8 cellular contexts compared by ENCODE assay signal in the genomic region with DNA sequence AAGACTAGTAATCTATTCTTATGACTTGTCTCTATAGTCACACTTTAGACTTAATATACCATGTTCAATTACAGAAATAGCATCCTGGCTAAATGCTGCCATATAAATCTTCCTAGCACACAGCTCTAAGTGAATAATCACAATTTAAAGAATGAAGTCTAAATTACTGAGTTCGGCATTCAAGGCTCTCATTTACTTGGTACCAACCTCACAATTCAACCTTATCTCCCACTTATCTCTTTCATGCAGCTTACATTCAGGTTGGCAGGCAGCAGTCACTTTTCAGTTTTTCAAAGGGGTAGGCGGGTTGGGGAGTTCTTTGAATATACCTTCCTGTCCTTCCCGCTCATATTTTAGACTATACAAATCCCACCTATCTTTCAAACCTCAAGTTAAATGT. TPM values are rescaled to one million over a fixed set of nuclear protein-coding genes. Genes with fewer than 3 reads are reported as not detected.
DNase-seq lines count a peak whose midpoint lies in the region; ATAC-seq and TF ChIP-seq lines count a peak whose summit lies in the region.

No MANE protein-coding gene starts in this region.

- H3K9me3 Mint-ChIP-seq in activated naive CD4-positive, alpha-beta T cell treated with anti-CD3 and anti-CD28 coated beads for 36 hours = no peaks in the 10 kb centered on the region
- H3K9me3 Mint-ChIP-seq in activated naive CD8-positive, alpha-beta T cell treated with anti-CD3 and anti-CD28 coated beads, Interleukin-2, amount 50 U/mL, for 24 hours = no peaks in the 10 kb centered on the region

- TF ChIP-seq EP300 in transverse colon (IDR thresholded peaks at IDR 0.05; ENCODE audit: low read depth) = no peak

- no peak for DNase-seq in activated naive CD4-positive, alpha-beta T cell treated with anti-CD3 and anti-CD28 coated beads for 36 hours
- no peak for DNase-seq in activated naive CD4-positive, alpha-beta T cell treated with anti-CD3 and anti-CD28 coated beads, Interleukin-2, amount 50 U/mL, for 16 hours
- DNase-seq in activated naive CD8-positive, alpha-beta T cell treated with anti-CD3 and anti-CD28 coated beads, Interleukin-2, amount 50 U/mL, for 24 hours = no peak
- no peak for DNase-seq in transverse colon
- DNase-seq in LoVo (ENCODE audit: low spot score) = no peak
- DNase-seq in dedifferentiated amniotic fluid mesenchymal stem cell (ENCODE audit: extremely low spot score) = no peak
- no peak for DNase-seq in NCI-H2196 (lab: John Stamatoyannopoulos, UW; ENCODE audit: unreplicated experiment)

- peaks cover 36% of the 10 kb centered on the region for H3K4me1 Mint-ChIP-seq in activated naive CD4-positive, alpha-beta T cell treated with anti-CD3 and anti-CD28 coated beads for 36 hours (ENCODE audit: low read depth)
- peaks cover 52% of the 10 kb centered on the region for H3K4me1 Mint-ChIP-seq in activated naive CD8-positive, alpha-beta T cell treated with anti-CD3 and anti-CD28 coated beads, Interleukin-2, amount 50 U/mL, for 24 hours

- CTCF ChIA-PET in activated naive CD4-positive, alpha-beta T cell treated with anti-CD3 and anti-CD28 coated beads for 36 hours (lab: Charles Lee) = interaction anchor here (1.4 kb wide), 1 partner anchor 9 kb away, joined by 6 read pairs; no protein-coding TSS in a partner anchor

- H3K36me3 ChIP-seq in liver (ENCODE audit: control insufficient read depth in 4 of 4, insufficient read depth in 3 of 4, low read depth in 1 of 4, low read length in 3 of 4) (peaks cover 2 to 18% (median 6%) of the 10 kb centered on the region in 4 donors), transverse colon (peaks cover 0 to 27% (median 4%) of the 10 kb centered on the region in 4 donors)

- TF ChIP-seq CTCF in liver (IDR thresholded peaks at IDR 0.05; ENCODE audit: low read depth, low read length, missing input control) = no peak
- no peak for TF ChIP-seq CTCF in transverse colon (IDR thresholded peaks at IDR 0.05)

- in situ Hi-C loops in transverse colon (cut with MboI; ENCODE audit: low pct_ligation_motif_present in 1 of 4, low pct_unique_long_range_greater_than_20kb in 1 of 4, low sequenced_read_pairs in 3 of 4) = loop anchor here in 3 of 4 donors (25.0 kb wide), 4 partner anchors 901 to 1851 kb away; a partner anchor contains a TSS

- H3K4me3 ChIP-seq in liver (ENCODE audit: low read depth in 1 of 3, low read length in 3 of 3) (peak overlapping the region; percentile 82 to 96 (median 92)), transverse colon (peak overlapping the region in 3 of 4 donors; percentile 71 to 81 (median 81))

- peaks cover 32% of the 10 kb centered on the region for H3K36me3 Mint-ChIP-seq in activated naive CD4-positive, alpha-beta T cell treated with anti-CD3 and anti-CD28 coated beads for 36 hours (ENCODE audit: low read depth)
- peaks cover 45% of the 10 kb centered on the region for H3K36me3 Mint-ChIP-seq in activated naive CD8-positive, alpha-beta T cell treated with anti-CD3 and anti-CD28 coated beads, Interleukin-2, amount 50 U/mL, for 24 hours (ENCODE audit: low read depth)

- 46% methylated on average over 3 of the region's 3 CpGs for WGBS in liver
- WGBS in transverse colon (ENCODE audit: low coverage in 1 of 2), 2 donors = 80 to 90% methylated on average over 3 of the region's 3 CpGs

- no peaks in the 10 kb centered on the region for H3K9me3 ChIP-seq in liver (ENCODE audit: control insufficient read depth in 4 of 4, low read length in 3 of 4)
- no peaks in the 10 kb centered on the region for H3K9me3 ChIP-seq in transverse colon

- peak overlapping the region; percentile 96 for H3K4me3 Mint-ChIP-seq in activated naive CD4-positive, alpha-beta T cell treated with anti-CD3 and anti-CD28 coated beads for 36 hours
- peak overlapping the region; percentile 99 for H3K4me3 Mint-ChIP-seq in activated naive CD8-positive, alpha-beta T cell treated with anti-CD3 and anti-CD28 coated beads, Interleukin-2, amount 50 U/mL, for 24 hours

- TF ChIP-seq POLR2A in transverse colon (IDR thresholded peaks at IDR 0.05) = no peak

- intact Hi-C loops in activated naive CD4-positive, alpha-beta T cell treated with anti-CD3 and anti-CD28 coated beads for 36 hours (cut with micrococcal nuclease) = loop anchor here (1.0 to 10.0 kb wide), 6 partner anchors 1061 to 1961 kb away; a partner anchor contains a TSS
- intact Hi-C loops in transverse colon (cut with DNase I; ENCODE audit: low total_unique reads) = no loop called here

- H3K9ac ChIP-seq in liver (ENCODE audit: low read depth in 1 of 2, low read length in 2 of 2) = peak overlapping the region; percentile 56 to 98

- H3K4me1 ChIP-seq in liver (ENCODE audit: control insufficient read depth in 4 of 4, insufficient read depth in 4 of 4, low read length in 3 of 4) (peaks cover 6 to 54% (median 25%) of the 10 kb centered on the region in 4 donors), transverse colon (peaks cover 7 to 44% (median 29%) of the 10 kb centered on the region in 4 donors)

- H3K27me3 Mint-ChIP-seq in activated naive CD4-positive, alpha-beta T cell treated with anti-CD3 and anti-CD28 coated beads for 36 hours (ENCODE audit: low read depth) = peaks cover 5% of the 10 kb centered on the region
- H3K27me3 Mint-ChIP-seq in activated naive CD8-positive, alpha-beta T cell treated with anti-CD3 and anti-CD28 coated beads, Interleukin-2, amount 50 U/mL, for 24 hours = no peaks in the 10 kb centered on the region

- H3K27ac Mint-ChIP-seq in activated naive CD4-positive, alpha-beta T cell treated with anti-CD3 and anti-CD28 coated beads for 36 hours = peak overlapping the region; percentile 7
- peak overlapping the region; percentile 37 for H3K27ac Mint-ChIP-seq in activated naive CD8-positive, alpha-beta T cell treated with anti-CD3 and anti-CD28 coated beads, Interleukin-2, amount 50 U/mL, for 24 hours

- H3K27me3 ChIP-seq in liver (ENCODE audit: control insufficient read depth in 4 of 4, insufficient read depth in 4 of 4, low read length in 3 of 4) (no peaks in the 10 kb centered on the region), transverse colon (no peaks in the 10 kb centered on the region)

- H3K27ac ChIP-seq in liver (ENCODE audit: low read depth in 1 of 2, low read length in 2 of 2) (peak overlapping the region; percentile 97 to 98), transverse colon (peak overlapping the region in 3 of 4 donors; percentile 95 to 98 (median 97))

- no peak for ATAC-seq in activated naive CD8-positive, alpha-beta T cell treated with anti-CD3 and anti-CD28 coated beads, Interleukin-2, amount 50 U/mL, for 24 hours

- TF ChIP-seq RAD21 in liver (IDR thresholded peaks at IDR 0.05) = no peak

TF ChIP-seq in liver, 16 proteins besides CTCF, POLR2A, EP300 and RAD21:
- TF ChIP-seq NR2F2 (IDR thresholded peaks at IDR 0.05) = no peak
- TF ChIP-seq, protein P1, sequence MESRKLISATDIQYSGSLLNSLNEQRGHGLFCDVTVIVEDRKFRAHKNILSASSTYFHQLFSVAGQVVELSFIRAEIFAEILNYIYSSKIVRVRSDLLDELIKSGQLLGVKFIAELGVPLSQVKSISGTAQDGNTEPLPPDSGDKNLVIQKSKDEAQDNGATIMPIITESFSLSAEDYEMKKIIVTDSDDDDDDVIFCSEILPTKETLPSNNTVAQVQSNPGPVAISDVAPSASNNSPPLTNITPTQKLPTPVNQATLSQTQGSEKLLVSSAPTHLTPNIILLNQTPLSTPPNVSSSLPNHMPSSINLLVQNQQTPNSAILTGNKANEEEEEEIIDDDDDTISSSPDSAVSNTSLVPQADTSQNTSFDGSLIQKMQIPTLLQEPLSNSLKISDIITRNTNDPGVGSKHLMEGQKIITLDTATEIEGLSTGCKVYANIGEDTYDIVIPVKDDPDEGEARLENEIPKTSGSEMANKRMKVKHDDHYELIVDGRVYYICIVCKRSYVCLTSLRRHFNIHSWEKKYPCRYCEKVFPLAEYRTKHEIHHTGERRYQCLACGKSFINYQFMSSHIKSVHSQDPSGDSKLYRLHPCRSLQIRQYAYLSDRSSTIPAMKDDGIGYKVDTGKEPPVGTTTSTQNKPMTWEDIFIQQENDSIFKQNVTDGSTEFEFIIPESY (IDR thresholded peaks at IDR 0.05) = no peak
- TF ChIP-seq, protein P2, sequence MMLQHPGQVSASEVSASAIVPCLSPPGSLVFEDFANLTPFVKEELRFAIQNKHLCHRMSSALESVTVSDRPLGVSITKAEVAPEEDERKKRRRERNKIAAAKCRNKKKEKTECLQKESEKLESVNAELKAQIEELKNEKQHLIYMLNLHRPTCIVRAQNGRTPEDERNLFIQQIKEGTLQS (IDR thresholded peaks at IDR 0.05) = no peak
- TF ChIP-seq, protein P3, sequence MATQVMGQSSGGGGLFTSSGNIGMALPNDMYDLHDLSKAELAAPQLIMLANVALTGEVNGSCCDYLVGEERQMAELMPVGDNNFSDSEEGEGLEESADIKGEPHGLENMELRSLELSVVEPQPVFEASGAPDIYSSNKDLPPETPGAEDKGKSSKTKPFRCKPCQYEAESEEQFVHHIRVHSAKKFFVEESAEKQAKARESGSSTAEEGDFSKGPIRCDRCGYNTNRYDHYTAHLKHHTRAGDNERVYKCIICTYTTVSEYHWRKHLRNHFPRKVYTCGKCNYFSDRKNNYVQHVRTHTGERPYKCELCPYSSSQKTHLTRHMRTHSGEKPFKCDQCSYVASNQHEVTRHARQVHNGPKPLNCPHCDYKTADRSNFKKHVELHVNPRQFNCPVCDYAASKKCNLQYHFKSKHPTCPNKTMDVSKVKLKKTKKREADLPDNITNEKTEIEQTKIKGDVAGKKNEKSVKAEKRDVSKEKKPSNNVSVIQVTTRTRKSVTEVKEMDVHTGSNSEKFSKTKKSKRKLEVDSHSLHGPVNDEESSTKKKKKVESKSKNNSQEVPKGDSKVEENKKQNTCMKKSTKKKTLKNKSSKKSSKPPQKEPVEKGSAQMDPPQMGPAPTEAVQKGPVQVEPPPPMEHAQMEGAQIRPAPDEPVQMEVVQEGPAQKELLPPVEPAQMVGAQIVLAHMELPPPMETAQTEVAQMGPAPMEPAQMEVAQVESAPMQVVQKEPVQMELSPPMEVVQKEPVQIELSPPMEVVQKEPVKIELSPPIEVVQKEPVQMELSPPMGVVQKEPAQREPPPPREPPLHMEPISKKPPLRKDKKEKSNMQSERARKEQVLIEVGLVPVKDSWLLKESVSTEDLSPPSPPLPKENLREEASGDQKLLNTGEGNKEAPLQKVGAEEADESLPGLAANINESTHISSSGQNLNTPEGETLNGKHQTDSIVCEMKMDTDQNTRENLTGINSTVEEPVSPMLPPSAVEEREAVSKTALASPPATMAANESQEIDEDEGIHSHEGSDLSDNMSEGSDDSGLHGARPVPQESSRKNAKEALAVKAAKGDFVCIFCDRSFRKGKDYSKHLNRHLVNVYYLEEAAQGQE (IDR thresholded peaks at IDR 0.05) = no peak
- no peak for TF ChIP-seq EGR1 (IDR thresholded peaks at IDR 0.05; ENCODE audit: low read depth in 2 of 2)
- TF ChIP-seq TAF1 (conservative IDR thresholded peaks at IDR 0.05) = no peak

RNA-seq across cellular contexts. Expression of a gene that starts 1.5 kb away (rescaled TPM):
- total RNA-seq in activated naive CD4-positive, alpha-beta T cell treated with anti-CD3 and anti-CD28 coated beads for 36 hours = 100 to 1,000 TPM; 142 to 143 TPM
- total RNA-seq in liver (10 to 100 TPM; 79.7 to 97.5 TPM), transverse colon (10 to 100 TPM in 3 of 4 donors, 1 to 10 TPM in 1; 7.8 to 91.6 (median 44.5) TPM)
- 10 to 100 TPM; 67.8 to 96.3 TPM for polyA plus RNA-seq in liver
